In genomic region chr9:77215874-77216273, GRCh38 we compare ENCODE assay signal across 10 cellular contexts. TPM values are rescaled to one million over a fixed set of nuclear protein-coding genes. Genes with fewer than 3 reads are reported as not detected.
DNase-seq lines count a peak whose midpoint lies in the region; ATAC-seq and TF ChIP-seq lines count a peak whose summit lies in the region.
"Had no signal": no experiment of that assay in that cellular context is flagged by ENCODE, and none has a peak within 500 bp of the region (broad histone marks: within the 10 kb centered on the region; RNA-seq: fewer than 3 reads in every experiment).

No MANE protein-coding gene starts in this region.

- no peaks in the 10 kb centered on the region for H3K4me1 Mint-ChIP-seq in activated T-cell treated with anti-CD3 and anti-CD28 coated beads, Interleukin-2, amount 50 U/mL, for 72 hours (ENCODE audit: low read depth)
- H3K4me1 Mint-ChIP-seq in naive thymus-derived CD8-positive, alpha-beta T cell, result no peaks in the 10 kb centered on the region

- peak; percentile 24 for TF ChIP-seq CTCF in fibroblast of pulmonary artery (IDR thresholded peaks at IDR 0.05; ENCODE audit: low read length, missing control alignments)

- no peak overlapping the region for H3K4me3 ChIP-seq in fibroblast of pulmonary artery (replicated peaks; ENCODE audit: low read depth, low read length)

- H3K27ac Mint-ChIP-seq in activated T-cell treated with anti-CD3 and anti-CD28 coated beads, Interleukin-2, amount 50 U/mL, for 72 hours, result peak overlapping the region; percentile 6
- H3K27ac Mint-ChIP-seq in naive thymus-derived CD8-positive, alpha-beta T cell, result peak overlapping the region in 2 of 10 donors; percentile 12 to 80

- DNase-seq in activated T-cell treated with anti-CD3 and anti-CD28 coated beads, Interleukin-2, amount 50 U/mL, for 72 hours, result no peak
- DNase-seq in activated T-cell treated with anti-CD3 and anti-CD28 coated beads, Interleukin-2, amount 50 U/mL, for 48 hours, result no peak
- DNase-seq in OCI-M1 (lab: John Stamatoyannopoulos, UW) (peak; percentile 27), fibroblast of pulmonary artery (ENCODE audit: low read depth) (peak; percentile 41), superior temporal gyrus (ENCODE audit: extremely low spot score) (peak; percentile 40), T-helper 1 cell (no peak)
- DNase-seq in naive thymus-derived CD8-positive, alpha-beta T cell, result no peak
- DNase-seq: DMS79, NCI-H1930 had no signal

- H3K4me3 Mint-ChIP-seq in activated T-cell treated with anti-CD3 and anti-CD28 coated beads, Interleukin-2, amount 50 U/mL, for 72 hours, result no peak overlapping the region
- no peak overlapping the region for H3K4me3 Mint-ChIP-seq in naive thymus-derived CD8-positive, alpha-beta T cell

- no peaks in the 10 kb centered on the region for H3K27me3 Mint-ChIP-seq in activated T-cell treated with anti-CD3 and anti-CD28 coated beads, Interleukin-2, amount 50 U/mL, for 72 hours (ENCODE audit: low read depth)
- no peaks in the 10 kb centered on the region for H3K27me3 Mint-ChIP-seq in naive thymus-derived CD8-positive, alpha-beta T cell

- POLR2A ChIA-PET in naive thymus-derived CD8-positive, alpha-beta T cell (lab: Charles Lee), result no interaction called here

- no peaks in the 10 kb centered on the region for H3K9me3 Mint-ChIP-seq in activated T-cell treated with anti-CD3 and anti-CD28 coated beads, Interleukin-2, amount 50 U/mL, for 72 hours
- no peaks in the 10 kb centered on the region for H3K9me3 Mint-ChIP-seq in naive thymus-derived CD8-positive, alpha-beta T cell

- no peak for ATAC-seq in activated T-cell treated with anti-CD3 and anti-CD28 coated beads, Interleukin-2, amount 50 U/mL, for 72 hours (replicated peaks in 1 of 2)
- no peak for ATAC-seq in HG02870 (IDR thresholded peaks at IDR 0.05; ENCODE audit: unreplicated experiment)
- ATAC-seq in naive thymus-derived CD8-positive, alpha-beta T cell, result no peak

- H3K36me3 Mint-ChIP-seq in activated T-cell treated with anti-CD3 and anti-CD28 coated beads, Interleukin-2, amount 50 U/mL, for 72 hours (ENCODE audit: insufficient read depth in 2 of 2), result peaks cover 2 to 3% of the 10 kb centered on the region in 2 donors
- H3K36me3 Mint-ChIP-seq in naive thymus-derived CD8-positive, alpha-beta T cell, result peaks cover 0 to 73% (median 15%) of the 10 kb centered on the region in 3 donors

RNA-seq across cellular contexts. Expression of gene VPS13A, which starts 38.5 kb away (rescaled TPM):
- 10 to 100 TPM; 29.7 to 30.1 TPM for total RNA-seq in activated T-cell treated with anti-CD3 and anti-CD28 coated beads, Interleukin-2, amount 50 U/mL, for 72 hours
- total RNA-seq in naive thymus-derived CD8-positive, alpha-beta T cell, result 10 to 100 TPM; 44.3 to 46.7 TPM
- polyA plus RNA-seq in naive thymus-derived CD8-positive, alpha-beta T cell, result 1 to 10 TPM; 2.9 to 4.9 (median 4.0) TPM

Comparison
In these comparisons a context has a peak if more than half of its experiments do, and no peak if none do; other contexts are left out.
1. DNase-seq: peak in OCI-M1 (single experiment), fibroblast of pulmonary artery (single experiment) and superior temporal gyrus (single experiment); none in activated T-cell treated with anti-CD3 and anti-CD28 coated beads, Interleukin-2, amount 50 U/mL, for 72 hours (0 of 2), activated T-cell treated with anti-CD3 and anti-CD28 coated beads, Interleukin-2, amount 50 U/mL, for 48 hours (0 of 2), naive thymus-derived CD8-positive, alpha-beta T cell (0 of 10) and T-helper 1 cell (0 of 5).